19 cellular contexts compared by ENCODE assay signal in genomic region chr3:106198828-106199194, GRCh38.
DNase-seq lines count a peak whose midpoint lies in the region; ATAC-seq and TF ChIP-seq lines count a peak whose summit lies in the region.
"Had no signal": no experiment of that assay in that cellular context is flagged by ENCODE, and none has a peak within 500 bp of the region (broad histone marks: within the 10 kb centered on the region; RNA-seq: fewer than 3 reads in every experiment).

No MANE protein-coding gene starts in this region.

- in situ Hi-C loops in transverse colon (cut with MboI; ENCODE audit: low pct_ligation_motif_present in 1 of 4, low pct_unique_long_range_greater_than_20kb in 1 of 4, low sequenced_read_pairs in 3 of 4) = no loop called here
- in situ Hi-C loops in KBM-7 (cut with MboI; ENCODE audit: low pct_unique_long_range_greater_than_20kb, low sequenced_read_pairs) = no loop called here
- in situ Hi-C loops in gastrocnemius medialis (cut with MboI; ENCODE audit: low sequenced_read_pairs in 4 of 4) = no loop called here

- H3K4me3 ChIP-seq in AG09309 (ENCODE audit: control insufficient read depth, low read depth, low read length) (no peak overlapping the region), hepatocyte (no peak overlapping the region), transverse colon (no peak overlapping the region), gastrocnemius medialis (no peak overlapping the region)
- H3K4me3 ChIP-seq: GM23338, MG63 had no signal

- whole genome bisulfite sequencing in hepatocyte (ENCODE audit: low lambda C conversion rate, missing lambda C conversion rate) = 49% methylated on average over 4 of the region's 4 CpGs
- WGBS in transverse colon (ENCODE audit: low coverage in 1 of 2), 2 donors = 58 to 63% methylated on average over 4 of the region's 4 CpGs

- no peak for ATAC-seq in gastrocnemius medialis
- ATAC-seq: GM23338 had no signal

- TF ChIP-seq CTCF in AG09309 (IDR thresholded peaks at IDR 0.05; ENCODE audit: control insufficient read depth, insufficient read depth, low read depth, low read length, missing control alignments) (no peak), hepatocyte (IDR thresholded peaks at IDR 0.05; ENCODE audit: poor library complexity) (no peak), transverse colon (IDR thresholded peaks at IDR 0.05) (no peak), gastrocnemius medialis (IDR thresholded peaks at IDR 0.05 in 4 of 5, conservative IDR thresholded peaks at IDR 0.05 in 1 of 5) (no peak)

- H3K4me1 ChIP-seq in hepatocyte (ENCODE audit: insufficient read depth) (no peaks in the 10 kb centered on the region), transverse colon (no peaks in the 10 kb centered on the region), gastrocnemius medialis (no peaks in the 10 kb centered on the region)

- no peaks in the 10 kb centered on the region for H3K9me3 ChIP-seq in hepatocyte (ENCODE audit: low read depth)
- H3K9me3 ChIP-seq in transverse colon = no peaks in the 10 kb centered on the region
- H3K9me3 ChIP-seq in gastrocnemius medialis = no peaks in the 10 kb centered on the region
- H3K9me3 ChIP-seq: MG63 had no signal

- H3K79me2 ChIP-seq in hepatocyte = no peaks in the 10 kb centered on the region

- no peak overlapping the region for H2AFZ ChIP-seq in hepatocyte

- DNase-seq in AG09309 (ENCODE audit: low read depth) (peak; percentile 79), GM04503 (ENCODE audit: low read depth) (peak; percentile 51), dedifferentiated amniotic fluid mesenchymal stem cell (ENCODE audit: extremely low spot score) (peak; percentile 76), hepatocyte (ENCODE audit: low spot score) (peak; percentile 7), transverse colon (no peak), KBM-7 (no peak), NCI-H1092 treated with DMSO at 0.1 percent for 48 hours (lab: John Stamatoyannopoulos, UW) (no peak), gastrocnemius medialis (no peak)
- DNase-seq: DMS53; KG1; MG63; NCI-H1105; NCI-H1694 treated with DMSO at 0.1 percent for 48 hours; NCI-H345; NCI-H526 treated with DMSO at 0.1 percent for 48 hours; NK-92 treated with Interleukin-12 subunit alpha and Interleukin-12 subunit beta, amount 100 ng/mL, for 24 hours; OCI-M1 had no signal

- intact Hi-C loops in transverse colon (cut with DNase I; ENCODE audit: low total_unique reads) = no loop called here
- intact Hi-C loops in gastrocnemius medialis (cut with DNase I; ENCODE audit: low total_unique reads) = no loop called here

- TF ChIP-seq POLR2A in transverse colon (IDR thresholded peaks at IDR 0.05) (no peak), gastrocnemius medialis (IDR thresholded peaks at IDR 0.05) (no peak)

- no peaks in the 10 kb centered on the region for H3K36me3 ChIP-seq in hepatocyte (replicated peaks; ENCODE audit: insufficient read depth, low read depth)
- no peaks in the 10 kb centered on the region for H3K36me3 ChIP-seq in transverse colon
- no peaks in the 10 kb centered on the region for H3K36me3 ChIP-seq in gastrocnemius medialis
- H3K36me3 ChIP-seq: MG63 had no signal

- no peak for TF ChIP-seq EP300 in transverse colon (IDR thresholded peaks at IDR 0.05; ENCODE audit: low read depth)

- H4K20me1 ChIP-seq in hepatocyte (ENCODE audit: insufficient read depth, poor library complexity, severe bottlenecking) = no peaks in the 10 kb centered on the region

- no peak overlapping the region for H3K4me2 ChIP-seq in hepatocyte
- H3K4me2 ChIP-seq: GM23338 had no signal

- H3K27ac ChIP-seq in hepatocyte (no peak overlapping the region), transverse colon (no peak overlapping the region), gastrocnemius medialis (no peak overlapping the region)
- H3K27ac ChIP-seq: RWPE1 had no signal

- no peaks in the 10 kb centered on the region for H3K27me3 ChIP-seq in hepatocyte
- H3K27me3 ChIP-seq in transverse colon = no peaks in the 10 kb centered on the region
- H3K27me3 ChIP-seq in gastrocnemius medialis = no peaks in the 10 kb centered on the region
- H3K27me3 ChIP-seq: MG63 had no signal

- H3K9me2 ChIP-seq in hepatocyte (replicated peaks; ENCODE audit: insufficient read depth) = no peaks in the 10 kb centered on the region

Comparison
In these comparisons a context has a peak if more than half of its experiments do, and no peak if none do; other contexts are left out.
1. DNase-seq: peak in AG09309 (single experiment), GM04503 (single experiment), dedifferentiated amniotic fluid mesenchymal stem cell (single experiment) and hepatocyte (single experiment); none in transverse colon (single experiment), KBM-7 (single experiment), NCI-H1092 treated with DMSO at 0.1 percent for 48 hours (single experiment) and gastrocnemius medialis (0 of 2).